Comparison of ENCODE assay signal across 11 cellular contexts in the genomic region with DNA sequence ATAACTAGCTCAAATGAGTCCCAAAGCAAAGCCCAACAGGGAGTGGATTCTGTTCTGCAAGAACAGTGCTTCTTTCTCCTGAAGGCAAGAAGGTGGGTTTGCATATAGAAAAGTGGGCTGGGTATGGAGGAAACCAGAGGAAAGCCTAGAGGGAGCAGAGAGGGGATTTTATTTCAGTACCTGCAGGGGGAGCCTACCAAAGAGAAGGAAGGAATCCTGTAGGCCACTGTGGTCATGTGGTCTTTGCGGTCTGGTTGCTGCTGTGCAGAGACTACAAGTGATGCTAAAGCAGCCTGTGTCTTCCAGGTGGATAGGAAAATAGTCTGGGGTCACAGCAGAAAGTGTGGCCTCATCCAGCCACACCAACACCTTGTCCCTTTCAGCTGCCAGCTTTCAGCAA. TPM values are rescaled to one million over a fixed set of nuclear protein-coding genes. Genes with fewer than 3 reads are reported as not detected.
DNase-seq lines count a peak whose midpoint lies in the region; ATAC-seq and TF ChIP-seq lines count a peak whose summit lies in the region.
"Had no signal": no experiment of that assay in that cellular context is flagged by ENCODE, and none has a peak within 500 bp of the region (broad histone marks: within the 10 kb centered on the region; RNA-seq: fewer than 3 reads in every experiment).

No MANE protein-coding gene starts in this region.

- H3K9me3 ChIP-seq in DND-41 (ENCODE audit: insufficient read depth, low read length, severe bottlenecking) (no peaks in the 10 kb centered on the region), lower lobe of right lung (no peaks in the 10 kb centered on the region), prostate gland (no peaks in the 10 kb centered on the region)

- peak; percentile 25 for DNase-seq in DND-41
- no peak for DNase-seq in HFFc6
- peak; percentile 31 for DNase-seq in activated CD4-positive, alpha-beta memory T cell treated with anti-CD3 and anti-CD28 coated beads for 36 hours
- no peak for DNase-seq in lower lobe of right lung
- no peak for DNase-seq in prostate gland (ENCODE audit: low spot score)
- DNase-seq in NCI-H187 (lab: John Stamatoyannopoulos, UW): no peak
- DNase-seq in glutamatergic neuron: no peak
- DNase-seq: NCI-H1092 had no signal

- H3K9ac ChIP-seq in DND-41 (ENCODE audit: low read depth, low read length): no peak overlapping the region

- H3K4me3 Mint-ChIP-seq in HFFc6: no peak overlapping the region
- no peak overlapping the region for H3K4me3 Mint-ChIP-seq in activated CD4-positive, alpha-beta memory T cell treated with anti-CD3 and anti-CD28 coated beads for 36 hours
- no peak overlapping the region for H3K4me3 Mint-ChIP-seq in stimulated activated memory B cell treated with anti-CD40 and anti-IgM and Interleukin-4, amounts not matched to agents 10 μg/mL and 1 μg/mL and 100 μg/mL, for 72 hours
- no peak overlapping the region for H3K4me3 Mint-ChIP-seq in glutamatergic neuron (ENCODE audit: unreplicated experiment)
- H3K4me3 Mint-ChIP-seq: activated naive CD4-positive, alpha-beta T cell treated with anti-CD3 and anti-CD28 coated beads, Interleukin-2, amount 50 U/mL, for 24 hours had no signal

- no peaks in the 10 kb centered on the region for H3K36me3 Mint-ChIP-seq in HFFc6 (ENCODE audit: low read depth)
- H3K36me3 Mint-ChIP-seq in activated CD4-positive, alpha-beta memory T cell treated with anti-CD3 and anti-CD28 coated beads for 36 hours: no peaks in the 10 kb centered on the region
- no peaks in the 10 kb centered on the region for H3K36me3 Mint-ChIP-seq in stimulated activated memory B cell treated with anti-CD40 and anti-IgM and Interleukin-4, amounts not matched to agents 10 μg/mL and 1 μg/mL and 100 μg/mL, for 72 hours
- peaks cover 4% of the 10 kb centered on the region for H3K36me3 Mint-ChIP-seq in glutamatergic neuron (ENCODE audit: unreplicated experiment)
- H3K36me3 Mint-ChIP-seq: activated naive CD4-positive, alpha-beta T cell treated with anti-CD3 and anti-CD28 coated beads, Interleukin-2, amount 50 U/mL, for 24 hours had no signal

- H2AFZ ChIP-seq in DND-41 (ENCODE audit: low read depth, low read length): no peak overlapping the region

- ATAC-seq in DND-41 (ENCODE audit: insufficient read depth, low read depth) (peak; percentile 79; the same call in 1 of the 3 replicates), lower lobe of right lung (no peak)
- no peak for ATAC-seq in stimulated activated memory B cell treated with anti-CD40 and anti-IgM and Interleukin-4, amounts not matched to agents 10 μg/mL and 1 μg/mL and 100 μg/mL, for 72 hours

- intact Hi-C loops in activated CD4-positive, alpha-beta memory T cell treated with anti-CD3 and anti-CD28 coated beads for 36 hours (cut with micrococcal nuclease): no loop called here
- intact Hi-C loops in lower lobe of right lung (cut with DNase I) (no loop called here), prostate gland (cut with DNase I) (no loop called here)

- H3K79me2 ChIP-seq in DND-41 (ENCODE audit: insufficient read depth, low read length): no peaks in the 10 kb centered on the region

- H3K4me3 ChIP-seq in DND-41 (ENCODE audit: low read depth in 1 of 2, low read length in 2 of 2): no peak overlapping the region
- H3K4me3 ChIP-seq in lower lobe of right lung: no peak overlapping the region
- no peak overlapping the region for H3K4me3 ChIP-seq in prostate gland

- 68% methylated on average over 1 of the region's 1 CpG for WGBS in prostate gland

- H3K36me3 ChIP-seq in DND-41 (ENCODE audit: insufficient read depth, low read length): no peaks in the 10 kb centered on the region
- no peaks in the 10 kb centered on the region for H3K36me3 ChIP-seq in lower lobe of right lung
- no peaks in the 10 kb centered on the region for H3K36me3 ChIP-seq in prostate gland

- no peak overlapping the region for H3K27ac Mint-ChIP-seq in HFFc6
- H3K27ac Mint-ChIP-seq in activated CD4-positive, alpha-beta memory T cell treated with anti-CD3 and anti-CD28 coated beads for 36 hours: no peak overlapping the region
- H3K27ac Mint-ChIP-seq in stimulated activated memory B cell treated with anti-CD40 and anti-IgM and Interleukin-4, amounts not matched to agents 10 μg/mL and 1 μg/mL and 100 μg/mL, for 72 hours: no peak overlapping the region
- H3K27ac Mint-ChIP-seq in glutamatergic neuron (ENCODE audit: unreplicated experiment): no peak overlapping the region

- peaks cover 6% of the 10 kb centered on the region for H3K27me3 ChIP-seq in DND-41 (ENCODE audit: insufficient read depth, low read length, poor library complexity)
- H3K27me3 ChIP-seq in lower lobe of right lung (ENCODE audit: low read depth): peaks cover 3% of the 10 kb centered on the region
- no peaks in the 10 kb centered on the region for H3K27me3 ChIP-seq in prostate gland (replicated peaks; ENCODE audit: insufficient read depth)

- H4K20me1 ChIP-seq in DND-41 (ENCODE audit: insufficient read depth, low read length): no peaks in the 10 kb centered on the region

- H3K27me3 Mint-ChIP-seq in HFFc6 (ENCODE audit: insufficient read depth) (peaks cover 28% of the 10 kb centered on the region), glutamatergic neuron (ENCODE audit: unreplicated experiment) (peaks cover 2% of the 10 kb centered on the region)
- no peaks in the 10 kb centered on the region for H3K27me3 Mint-ChIP-seq in activated CD4-positive, alpha-beta memory T cell treated with anti-CD3 and anti-CD28 coated beads for 36 hours
- H3K27me3 Mint-ChIP-seq in stimulated activated memory B cell treated with anti-CD40 and anti-IgM and Interleukin-4, amounts not matched to agents 10 μg/mL and 1 μg/mL and 100 μg/mL, for 72 hours: peaks cover 21% of the 10 kb centered on the region
- H3K27me3 Mint-ChIP-seq: activated naive CD4-positive, alpha-beta T cell treated with anti-CD3 and anti-CD28 coated beads, Interleukin-2, amount 50 U/mL, for 24 hours had no signal

- TF ChIP-seq CTCF in DND-41 (IDR thresholded peaks at IDR 0.05; ENCODE audit: borderline replicate concordance, extremely low read depth, low read length, poor library complexity, severe bottlenecking): peak; percentile 33
- peak; percentile 31; the same call in 1 of the 2 replicates for TF ChIP-seq CTCF in HFFc6 (IDR thresholded peaks at IDR 0.05)
- peak; percentile 18 for TF ChIP-seq CTCF in lower lobe of right lung (IDR thresholded peaks at IDR 0.05)
- TF ChIP-seq CTCF in prostate gland (IDR thresholded peaks at IDR 0.05): no peak
- TF ChIP-seq CTCF in glutamatergic neuron (IDR thresholded peaks at IDR 0.05; ENCODE audit: partially characterized antibody, unreplicated experiment): no peak

- H3K4me1 ChIP-seq in DND-41 (ENCODE audit: insufficient read depth, low read length): no peaks in the 10 kb centered on the region
- H3K4me1 ChIP-seq in lower lobe of right lung: peaks cover under 1% of the 10 kb centered on the region
- H3K4me1 ChIP-seq in prostate gland (replicated peaks): no peaks in the 10 kb centered on the region

- H3K4me2 ChIP-seq in DND-41 (ENCODE audit: insufficient read depth, low read length): no peak overlapping the region

- H3K27ac ChIP-seq in DND-41 (ENCODE audit: low read length) (no peak overlapping the region), lower lobe of right lung (no peak overlapping the region), prostate gland (no peak overlapping the region)

- POLR2A ChIA-PET in activated CD4-positive, alpha-beta memory T cell treated with anti-CD3 and anti-CD28 coated beads for 36 hours (lab: Charles Lee): no interaction called here

- TF ChIP-seq POLR2A in prostate gland (IDR thresholded peaks at IDR 0.05): no peak

- H3K4me1 Mint-ChIP-seq in HFFc6 (ENCODE audit: low read depth): no peaks in the 10 kb centered on the region
- H3K4me1 Mint-ChIP-seq in activated CD4-positive, alpha-beta memory T cell treated with anti-CD3 and anti-CD28 coated beads for 36 hours (ENCODE audit: low read depth): no peaks in the 10 kb centered on the region
- H3K4me1 Mint-ChIP-seq in stimulated activated memory B cell treated with anti-CD40 and anti-IgM and Interleukin-4, amounts not matched to agents 10 μg/mL and 1 μg/mL and 100 μg/mL, for 72 hours: no peaks in the 10 kb centered on the region
- no peaks in the 10 kb centered on the region for H3K4me1 Mint-ChIP-seq in glutamatergic neuron (ENCODE audit: low read depth, unreplicated experiment)

- H3K9me3 Mint-ChIP-seq in HFFc6 (no peaks in the 10 kb centered on the region), glutamatergic neuron (ENCODE audit: unreplicated experiment) (no peaks in the 10 kb centered on the region)
- no peaks in the 10 kb centered on the region for H3K9me3 Mint-ChIP-seq in activated CD4-positive, alpha-beta memory T cell treated with anti-CD3 and anti-CD28 coated beads for 36 hours
- H3K9me3 Mint-ChIP-seq in stimulated activated memory B cell treated with anti-CD40 and anti-IgM and Interleukin-4, amounts not matched to agents 10 μg/mL and 1 μg/mL and 100 μg/mL, for 72 hours: no peaks in the 10 kb centered on the region
- H3K9me3 Mint-ChIP-seq: activated naive CD4-positive, alpha-beta T cell treated with anti-CD3 and anti-CD28 coated beads, Interleukin-2, amount 50 U/mL, for 24 hours had no signal

- CTCF ChIA-PET in activated CD4-positive, alpha-beta memory T cell treated with anti-CD3 and anti-CD28 coated beads for 36 hours (lab: Charles Lee): interaction anchor here (0.6 to 4.3 kb wide), 5 partner anchors 8 to 545 kb away, joined by 3 to 24 read pairs (median 4); no protein-coding TSS in a partner anchor

RNA-seq across cellular contexts. Expression of a gene that starts 33.2 kb away (rescaled TPM):
- not detected for total RNA-seq in HFFc6 (2021; fragmentation: NEBNext Ultra II Directional; extraction: Animal tissue kit (Norgen Biotek cat#: 25700))
- 1 to 10 TPM; 7.7 to 9.7 TPM for total RNA-seq in activated CD4-positive, alpha-beta memory T cell treated with anti-CD3 and anti-CD28 coated beads for 36 hours
- total RNA-seq in lower lobe of right lung (171 TPM), prostate gland (100 to 1,000 TPM; 171 to 230 TPM), glutamatergic neuron (ENCODE audit: unreplicated experiment) (9.0 TPM)

RNA-seq across cellular contexts. Expression of a gene that starts 51.4 kb away (rescaled TPM):
- not detected for total RNA-seq in HFFc6 (2021; fragmentation: NEBNext Ultra II Directional; extraction: Animal tissue kit (Norgen Biotek cat#: 25700))
- not detected for total RNA-seq in activated CD4-positive, alpha-beta memory T cell treated with anti-CD3 and anti-CD28 coated beads for 36 hours
- total RNA-seq in lower lobe of right lung: not detected
- total RNA-seq in prostate gland: not detected
- 14.5 TPM for total RNA-seq in glutamatergic neuron (ENCODE audit: unreplicated experiment)
- total RNA-seq: mesenteric fat pad had no signal

Comparison
In these comparisons a context has a peak if more than half of its experiments do, and no peak if none do; other contexts are left out.
1. DNase-seq: peak in DND-41 (single experiment) and activated CD4-positive, alpha-beta memory T cell treated with anti-CD3 and anti-CD28 coated beads for 36 hours (single experiment); none in HFFc6 (single experiment), lower lobe of right lung (single experiment), prostate gland (single experiment), NCI-H187 (0 of 2) and glutamatergic neuron (single experiment).
2. CTCF ChIP-seq: peak in DND-41 (single experiment), HFFc6 (single experiment) and lower lobe of right lung (single experiment); none in prostate gland (0 of 4) and glutamatergic neuron (single experiment).
3. RNA of a gene that starts 33.2 kb away (total RNA-seq): 171 to 230 TPM in prostate gland and 171 TPM in lower lobe of right lung (single experiment); 7.7 to 9.7 TPM in activated CD4-positive, alpha-beta memory T cell treated with anti-CD3 and anti-CD28 coated beads for 36 hours, 9.0 TPM in glutamatergic neuron (single experiment) and not detected in HFFc6; every median in the first group is over 10 times any median in the second.
4. RNA of a gene that starts 51.4 kb away (total RNA-seq): 14.5 TPM in glutamatergic neuron (single experiment); not detected in prostate gland, not detected in HFFc6, not detected in activated CD4-positive, alpha-beta memory T cell treated with anti-CD3 and anti-CD28 coated beads for 36 hours and not detected in lower lobe of right lung (single experiment); every median in the first group is over 10 times any median in the second.